Comparison of ENCODE assay signal across 17 cellular contexts in the genomic region with DNA sequence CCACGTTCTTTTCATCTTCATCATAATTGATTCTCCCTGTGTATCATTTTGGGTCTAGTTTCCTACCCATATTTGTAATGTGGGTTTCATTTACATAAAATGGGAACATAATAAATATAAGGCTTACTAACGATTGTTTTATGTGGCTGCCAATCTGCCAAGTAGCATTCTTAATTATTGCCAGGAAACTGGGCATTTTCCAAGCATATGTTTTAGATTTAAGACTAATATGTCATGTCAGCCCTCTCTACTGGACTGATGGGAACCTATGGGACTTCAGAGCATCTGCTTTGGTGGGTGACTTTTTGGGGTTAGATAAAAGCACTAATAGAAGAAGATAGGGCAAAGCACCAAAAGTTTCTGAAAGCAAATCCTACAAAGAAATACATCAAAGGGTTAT.
DNase-seq lines count a peak whose midpoint lies in the region; ATAC-seq and TF ChIP-seq lines count a peak whose summit lies in the region.
"Had no signal": no experiment of that assay in that cellular context is flagged by ENCODE, and none has a peak within 500 bp of the region (broad histone marks: within the 10 kb centered on the region; RNA-seq: fewer than 3 reads in every experiment).

No MANE protein-coding gene starts in this region.

- CTCF ChIA-PET in SK-N-SH (lab: Yijun Ruan, JAX) = no interaction called here

- H3K36me3 ChIP-seq in SK-N-SH (replicated peaks in 1 of 2; ENCODE audit: control insufficient read depth in 1 of 2, insufficient read depth in 2 of 2, low read length in 1 of 2) = no peaks in the 10 kb centered on the region
- H3K36me3 ChIP-seq in osteoblast (ENCODE audit: insufficient read depth, low read length) = no peaks in the 10 kb centered on the region
- no peaks in the 10 kb centered on the region for H3K36me3 ChIP-seq in psoas muscle (ENCODE audit: insufficient read depth in 1 of 2, low read depth in 1 of 2)
- H3K36me3 ChIP-seq: BLaER1 had no signal

- H3K27ac ChIP-seq in SK-N-SH (ENCODE audit: low read depth in 2 of 2, low read length in 1 of 2) = peak overlapping the region in 1 of 2 experiments; percentile 25; a peak in 2 of 4 replicates
- H3K27ac ChIP-seq in osteoblast (ENCODE audit: low read depth, low read length) = no peak overlapping the region
- H3K27ac ChIP-seq in psoas muscle = no peak overlapping the region
- H3K27ac ChIP-seq: BLaER1, GM23248 had no signal

- POLR2A ChIA-PET in SK-N-SH (lab: Yijun Ruan, JAX) = no interaction called here

- H3K4me3 ChIP-seq in AG10803 (ENCODE audit: low read length) (no peak overlapping the region), SK-N-SH (ENCODE audit: low read depth in 2 of 2, low read length in 1 of 2) (no peak overlapping the region), fibroblast of mammary gland (ENCODE audit: control insufficient read depth, low read depth, low read length) (no peak overlapping the region), osteoblast (ENCODE audit: insufficient read depth, low read length) (no peak overlapping the region), psoas muscle (no peak overlapping the region)
- H3K4me3 ChIP-seq: BLaER1, GM12878, GM23248, K562 had no signal

- H3K4me1 ChIP-seq in SK-N-SH (ENCODE audit: control insufficient read depth in 1 of 2, insufficient read depth in 2 of 2, low read depth in 1 of 2, low read length in 1 of 2) (peaks cover 0 to 7% of the 10 kb centered on the region in 2 experiments; a peak in 2 of 4 replicates), osteoblast (ENCODE audit: insufficient read depth, low read length) (peaks cover 16% of the 10 kb centered on the region), psoas muscle (no peaks in the 10 kb centered on the region)
- H3K4me1 ChIP-seq: BLaER1 had no signal

- H4K20me1 ChIP-seq in SK-N-SH (ENCODE audit: insufficient read depth) (no peaks in the 10 kb centered on the region), osteoblast (ENCODE audit: insufficient read depth, low read length) (no peaks in the 10 kb centered on the region)
- H4K20me1 ChIP-seq: BLaER1 had no signal

- DNase-seq in AG10803 (ENCODE audit: low read depth) (peak; percentile 49), SK-N-SH (no peak), fibroblast of mammary gland (ENCODE audit: low read depth) (peak; percentile 76), osteoblast (ENCODE audit: insufficient read length, low spot score, missing footprints) (no peak), psoas muscle (no peak)
- DNase-seq in stimulated activated CD4-positive, alpha-beta T cell treated with anti-CD3 and anti-CD28 coated beads, Interleukin-1b, Interleukin-23, amount 100 ng/mL, for 48 hours = no peak
- DNase-seq in stimulated activated CD4-positive, alpha-beta T cell treated with anti-CD3 and anti-CD28 coated beads, Interleukin-15, amount 100 ng/mL, for 24 hours = no peak
- DNase-seq: ACHN; CD4-positive, alpha-beta memory T cell; DMS153; DMS79; GM23248; HCEC 1CT; IMR-90 had no signal

- H3K27me3 ChIP-seq in SK-N-SH (ENCODE audit: insufficient read depth) = no peaks in the 10 kb centered on the region
- no peaks in the 10 kb centered on the region for H3K27me3 ChIP-seq in osteoblast (ENCODE audit: insufficient read depth, low read length)
- no peaks in the 10 kb centered on the region for H3K27me3 ChIP-seq in psoas muscle (ENCODE audit: insufficient read depth in 3 of 3, low read length in 2 of 3)
- H3K27me3 ChIP-seq: BLaER1 had no signal

- peak in 1 of 2 experiments; percentile 39; a peak in 1 of 4 replicates for TF ChIP-seq EP300 in SK-N-SH (IDR thresholded peaks at IDR 0.05; ENCODE audit: borderline replicate concordance in 1 of 2, low read depth in 1 of 2, low read length in 1 of 2)

- H3K4me2 ChIP-seq in SK-N-SH (peak overlapping the region; percentile 7), osteoblast (ENCODE audit: insufficient read depth, low read length) (no peak overlapping the region)
- H3K4me2 ChIP-seq: BLaER1 had no signal

- H2AFZ ChIP-seq in SK-N-SH (ENCODE audit: low read depth) (peak overlapping the region; percentile 9; the same call in 1 of the 2 replicates), osteoblast (ENCODE audit: low read length) (peak overlapping the region; percentile 68)
- H2AFZ ChIP-seq: GM23248 had no signal

- intact Hi-C loops in psoas muscle (cut with DNase I) = no loop called here

- no peak for TF ChIP-seq RAD21 in SK-N-SH (IDR thresholded peaks at IDR 0.05; ENCODE audit: low read length)

- no peak overlapping the region for H3K9ac ChIP-seq in SK-N-SH
- H3K9ac ChIP-seq: BLaER1, GM23248 had no signal

- H3K9me3 ChIP-seq in SK-N-SH = no peaks in the 10 kb centered on the region
- H3K9me3 ChIP-seq in osteoblast (ENCODE audit: low read depth, low read length) = no peaks in the 10 kb centered on the region
- no peaks in the 10 kb centered on the region for H3K9me3 ChIP-seq in psoas muscle
- H3K9me3 ChIP-seq: BLaER1 had no signal

- no peaks in the 10 kb centered on the region for H3K79me2 ChIP-seq in SK-N-SH (ENCODE audit: insufficient read depth)
- no peaks in the 10 kb centered on the region for H3K79me2 ChIP-seq in osteoblast (ENCODE audit: insufficient read depth, low read length)

- peaks cover 8% of the 10 kb centered on the region for H3F3A ChIP-seq in SK-N-SH (replicated peaks; ENCODE audit: insufficient read depth)

- TF ChIP-seq CTCF in AG10803 (conservative IDR thresholded peaks at IDR 0.05; ENCODE audit: low read length) (no peak), SK-N-SH (IDR thresholded peaks at IDR 0.05) (no peak), fibroblast of mammary gland (conservative IDR thresholded peaks at IDR 0.05; ENCODE audit: control insufficient read depth, insufficient read depth, low read depth, low read length) (no peak), osteoblast (IDR thresholded peaks at IDR 0.05; ENCODE audit: extremely low read depth, low read depth, low read length) (no peak), psoas muscle (IDR thresholded peaks at IDR 0.05) (no peak)

- ATAC-seq in psoas muscle = no peak
- ATAC-seq: GM12878, K562 had no signal

- WGBS in SK-N-SH (ENCODE audit: low lambda C conversion rate) = 33% methylated on average over 2 of the region's 2 CpGs
- 57 to 69% (median 62%) methylated on average over 2 of the region's 2 CpGs for WGBS in psoas muscle, 3 donors

- H3K9me2 ChIP-seq in SK-N-SH = no peaks in the 10 kb centered on the region

TF ChIP-seq in SK-N-SH, 30 proteins besides CTCF, POLR2A, EP300 and RAD21:
- TF ChIP-seq, protein P1, sequence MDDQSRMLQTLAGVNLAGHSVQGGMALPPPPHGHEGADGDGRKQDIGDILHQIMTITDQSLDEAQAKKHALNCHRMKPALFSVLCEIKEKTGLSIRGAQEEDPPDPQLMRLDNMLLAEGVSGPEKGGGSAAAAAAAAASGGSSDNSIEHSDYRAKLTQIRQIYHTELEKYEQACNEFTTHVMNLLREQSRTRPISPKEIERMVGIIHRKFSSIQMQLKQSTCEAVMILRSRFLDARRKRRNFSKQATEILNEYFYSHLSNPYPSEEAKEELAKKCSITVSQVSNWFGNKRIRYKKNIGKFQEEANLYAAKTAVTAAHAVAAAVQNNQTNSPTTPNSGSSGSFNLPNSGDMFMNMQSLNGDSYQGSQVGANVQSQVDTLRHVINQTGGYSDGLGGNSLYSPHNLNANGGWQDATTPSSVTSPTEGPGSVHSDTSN (IDR thresholded peaks at IDR 0.05) = peak; percentile 79
- peak; percentile 93 for TF ChIP-seq TCF12 (IDR thresholded peaks at IDR 0.05)
- no peak for TF ChIP-seq GATA2 (CRISPR knock-in tag; IDR thresholded peaks at IDR 0.05)
- TF ChIP-seq NFIC (IDR thresholded peaks at IDR 0.05; ENCODE audit: borderline replicate concordance) = peak; percentile 21; the same call in 1 of the 2 replicates
- TF ChIP-seq ELF1 (IDR thresholded peaks at IDR 0.05) = no peak

Comparison
In these comparisons a context has a peak if more than half of its experiments do, and no peak if none do; other contexts are left out.
1. DNase-seq: peak in AG10803 (single experiment) and fibroblast of mammary gland (single experiment); none in SK-N-SH (single experiment), osteoblast (single experiment), psoas muscle (0 of 2), stimulated activated CD4-positive, alpha-beta T cell treated with anti-CD3 and anti-CD28 coated beads, Interleukin-1b, Interleukin-23, amount 100 ng/mL, for 48 hours (single experiment) and stimulated activated CD4-positive, alpha-beta T cell treated with anti-CD3 and anti-CD28 coated beads, Interleukin-15, amount 100 ng/mL, for 24 hours (single experiment).